In the genomic region with DNA sequence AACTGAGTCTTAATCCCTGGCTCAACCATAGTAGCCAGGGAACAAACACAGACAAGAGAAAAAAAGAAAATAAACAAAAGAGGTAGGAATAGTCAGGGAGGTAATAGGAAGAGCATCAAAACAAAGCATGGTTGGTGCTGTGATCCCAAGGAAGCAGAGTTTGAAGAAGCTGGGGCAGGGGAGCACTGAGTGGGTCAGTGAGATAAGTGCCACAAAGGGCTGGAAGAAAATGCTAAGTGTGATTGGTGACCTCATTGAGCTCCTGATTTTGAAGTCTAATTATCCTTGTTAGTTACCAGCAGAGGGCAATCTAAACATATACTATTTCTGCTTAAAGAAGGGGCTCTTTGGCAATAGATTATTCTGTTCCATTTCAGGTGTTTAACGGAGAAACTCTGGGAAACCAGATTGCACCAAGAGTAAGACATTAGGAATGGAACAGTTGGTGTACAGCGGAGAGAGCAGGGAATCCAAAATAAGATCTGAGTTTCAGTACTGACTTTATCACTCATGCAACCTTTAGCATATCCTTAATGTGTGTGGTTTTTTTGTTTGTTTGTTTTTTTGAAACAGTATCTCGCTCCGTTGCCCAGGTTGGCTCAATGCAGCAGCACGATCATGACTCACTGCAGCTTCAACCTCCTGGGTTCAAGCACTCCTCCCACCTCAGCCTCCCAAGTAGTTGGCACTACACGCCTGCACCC, we compare ENCODE assay signal across 9 cellular contexts. TPM values are rescaled to one million over a fixed set of nuclear protein-coding genes. Genes with fewer than 3 reads are reported as not detected.
DNase-seq lines count a peak whose midpoint lies in the region; ATAC-seq, FAIRE-seq and TF ChIP-seq lines count a peak whose summit lies in the region.
"Had no signal": no experiment of that assay in that cellular context is flagged by ENCODE, and none has a peak within 500 bp of the region (broad histone marks: within the 10 kb centered on the region; RNA-seq: fewer than 3 reads in every experiment).

No MANE protein-coding gene starts in this region.

- no peaks in the 10 kb centered on the region for H3K4me1 Mint-ChIP-seq in CD14-positive monocyte
- H3K4me1 Mint-ChIP-seq in activated naive CD4-positive, alpha-beta T cell treated with anti-CD3 and anti-CD28 coated beads for 36 hours (ENCODE audit: low read depth) = peaks cover 2% of the 10 kb centered on the region

- H3K27ac Mint-ChIP-seq in CD14-positive monocyte = peak overlapping the region in 1 of 7 donors; percentile 21
- H3K27ac Mint-ChIP-seq in activated naive CD4-positive, alpha-beta T cell treated with anti-CD3 and anti-CD28 coated beads for 36 hours = no peak overlapping the region

- H3K36me3 Mint-ChIP-seq in CD14-positive monocyte = peaks cover 16 to 43% of the 10 kb centered on the region in 2 donors
- H3K36me3 Mint-ChIP-seq in activated naive CD4-positive, alpha-beta T cell treated with anti-CD3 and anti-CD28 coated beads for 36 hours (ENCODE audit: low read depth) = peaks cover 9% of the 10 kb centered on the region

- H3K4me3 Mint-ChIP-seq in CD14-positive monocyte = no peak overlapping the region
- no peak overlapping the region for H3K4me3 Mint-ChIP-seq in activated naive CD4-positive, alpha-beta T cell treated with anti-CD3 and anti-CD28 coated beads for 36 hours

- FAIRE-seq in pancreas (lab: Jason Lieb, UNC) = no peak

- H3K27me3 Mint-ChIP-seq in CD14-positive monocyte (ENCODE audit: low read depth in 3 of 3) = no peaks in the 10 kb centered on the region
- H3K27me3 Mint-ChIP-seq in activated naive CD4-positive, alpha-beta T cell treated with anti-CD3 and anti-CD28 coated beads for 36 hours (ENCODE audit: low read depth) = no peaks in the 10 kb centered on the region

- TF ChIP-seq CTCF in CD14-positive monocyte (IDR thresholded peaks at IDR 0.05) (peak; percentile 30), pancreas (IDR thresholded peaks at IDR 0.05) (peak in 1 of 4 donors; percentile 20)

- CTCF ChIA-PET in activated naive CD4-positive, alpha-beta T cell treated with anti-CD3 and anti-CD28 coated beads for 36 hours (lab: Charles Lee) = interaction anchor here (0.6 to 2.0 kb wide), 20 partner anchors 9 to 538 kb away, joined by 3 to 21 read pairs (median 3); no protein-coding TSS in a partner anchor

- whole genome bisulfite sequencing in pancreas, 2 donors = 65 to 74% methylated on average over 6 of the region's 6 CpGs

- ATAC-seq in pancreas (peak; percentile 48 to 82 (median 76)), GM21390 (IDR thresholded peaks at IDR 0.05; ENCODE audit: unreplicated experiment) (no peak)

- no peaks in the 10 kb centered on the region for H3K9me3 Mint-ChIP-seq in CD14-positive monocyte
- no peaks in the 10 kb centered on the region for H3K9me3 Mint-ChIP-seq in activated naive CD4-positive, alpha-beta T cell treated with anti-CD3 and anti-CD28 coated beads for 36 hours

- DNase-seq in CD14-positive monocyte (ENCODE audit: low spot score) (no peak), GM19240 (ENCODE audit: insufficient read length, low spot score) (peak; percentile 17), NCI-H1105 (lab: John Stamatoyannopoulos, UW) (peak; percentile 45), SKM-1 (lab: John Stamatoyannopoulos, UW; ENCODE audit: unreplicated experiment) (peak; percentile 67), fibroblast of peridontal ligament (ENCODE audit: extremely low read depth) (peak; percentile 72), pancreas (no peak)
- no peak for DNase-seq in activated naive CD4-positive, alpha-beta T cell treated with anti-CD3 and anti-CD28 coated beads for 36 hours

- H3K9me3 ChIP-seq in pancreas = no peaks in the 10 kb centered on the region

- H3K4me3 ChIP-seq in pancreas = no peak overlapping the region
- H3K4me3 ChIP-seq: lung had no signal

- intact Hi-C loops in CD14-positive monocyte (cut with micrococcal nuclease) (loop anchor here (5.0 to 10.0 kb wide), 2 partner anchors 283 to 285 kb away; no protein-coding TSS in a partner anchor), pancreas (cut with DNase I) (loop anchor here in 2 of 3 donors (5.0 to 10.0 kb wide), 2 partner anchors 243 to 285 kb away; no protein-coding TSS in a partner anchor)
- intact Hi-C loops in activated naive CD4-positive, alpha-beta T cell treated with anti-CD3 and anti-CD28 coated beads for 36 hours (cut with micrococcal nuclease) = loop anchor here (1.0 to 5.0 kb wide), 7 partner anchors 38 to 365 kb away; no protein-coding TSS in a partner anchor

- H3K27ac ChIP-seq in pancreas = no peak overlapping the region

- H3K4me1 ChIP-seq in pancreas = no peaks in the 10 kb centered on the region

- H3K36me3 ChIP-seq in pancreas = peaks cover 0 to 17% (median 0%) of the 10 kb centered on the region in 3 donors

- H3K27me3 ChIP-seq in pancreas = no peaks in the 10 kb centered on the region

RNA-seq across cellular contexts. Expression of gene KIAA1614, which starts 30.7 kb away (rescaled TPM):
- polyA plus RNA-seq in CD14-positive monocyte (not detected), pancreas (1 to 10 TPM; 2.4 to 3.3 TPM)
- total RNA-seq in pancreas = 1 to 10 TPM in 3 of 6 donors, under 1 TPM in 3; 0.32 to 1.7 (median 1.0) TPM
- total RNA-seq in activated naive CD4-positive, alpha-beta T cell treated with anti-CD3 and anti-CD28 coated beads for 36 hours = not detected

Comparison
In these comparisons a context has a peak if more than half of its experiments do, and no peak if none do; other contexts are left out.
1. DNase-seq: peak in GM19240 (single experiment), NCI-H1105 (single experiment), SKM-1 (single experiment) and fibroblast of peridontal ligament (single experiment); none in CD14-positive monocyte (single experiment), pancreas (0 of 6) and activated naive CD4-positive, alpha-beta T cell treated with anti-CD3 and anti-CD28 coated beads for 36 hours (single experiment).